ENCODE assay signal across 8 cellular contexts in the genomic region with DNA sequence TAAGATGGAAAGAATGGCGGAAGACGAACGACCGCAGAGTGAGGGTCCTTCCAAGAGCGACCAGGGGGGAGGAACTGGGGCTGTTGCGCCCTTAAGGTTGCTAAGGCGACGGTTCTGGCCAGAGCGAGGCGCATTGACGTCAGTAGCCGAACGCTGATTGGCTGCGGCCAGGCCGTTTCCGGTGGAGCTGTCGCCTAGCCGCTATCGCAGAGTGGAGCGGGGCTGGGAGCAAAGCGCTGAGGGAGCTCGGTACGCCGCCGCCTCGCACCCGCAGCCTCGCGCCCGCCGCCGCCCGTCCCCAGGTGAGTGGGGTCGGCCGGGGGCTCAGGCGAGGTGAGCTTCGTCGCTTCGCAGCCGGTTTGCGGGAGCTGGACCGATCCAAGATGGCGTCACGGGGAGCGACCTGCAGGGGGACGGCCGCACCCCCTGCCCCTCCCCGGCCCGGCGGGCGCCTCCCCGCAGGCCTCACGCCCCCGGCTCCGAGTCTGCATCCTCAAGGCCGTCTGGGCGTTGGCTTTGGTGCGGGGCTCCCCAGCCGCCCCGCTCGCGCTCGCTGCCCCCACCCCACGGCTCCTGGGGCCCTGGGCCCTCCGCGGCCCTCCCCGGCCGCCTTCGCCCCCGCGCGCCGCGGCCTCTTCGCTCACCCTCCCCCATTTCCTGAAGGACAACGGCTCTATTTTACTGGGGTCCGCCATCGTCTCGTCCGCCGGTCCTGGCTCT. TPM values are rescaled to one million over a fixed set of nuclear protein-coding genes. Genes with fewer than 3 reads are reported as not detected.
A peak's percentile ranks its signal among the peaks of the same experiment; 100 is the strongest.
DNase-seq lines count a peak whose midpoint lies in the region; ATAC-seq and TF ChIP-seq lines count a peak whose summit lies in the region.

Gene PRKAR1A (plus strand): TSS at position 184 of the 720 bp plus-strand sequence. CDS start 2,970 bp downstream, outside the sequence.

- no peaks in the 10 kb centered on the region for H3K27me3 Mint-ChIP-seq in activated T-cell treated with anti-CD3 and anti-CD28 coated beads, Interleukin-2, amount 50 U/mL, for 4 hours (ENCODE audit: low read depth)

- H3K9me3 Mint-ChIP-seq in activated T-cell treated with anti-CD3 and anti-CD28 coated beads, Interleukin-2, amount 50 U/mL, for 4 hours: no peaks in the 10 kb centered on the region

- H3K4me1 ChIP-seq in KMS-11 (ENCODE audit: low read depth, poor library complexity, severe bottlenecking) (peaks cover 23% of the 10 kb centered on the region), Panc1 (ENCODE audit: control insufficient read depth, insufficient read depth, low read length) (peaks cover 7% of the 10 kb centered on the region; the same call in 1 of the 2 replicates), esophagus (ENCODE audit: control insufficient read depth in 2 of 2, insufficient read depth in 2 of 2, low read length in 1 of 2) (peaks cover 0 to 2% of the 10 kb centered on the region in 2 donors), mucosa of rectum (ENCODE audit: control insufficient read depth in 2 of 2, insufficient read depth in 2 of 2, low read length in 2 of 2) (peaks cover 11 to 23% of the 10 kb centered on the region in 2 donors)

- H3K4me1 Mint-ChIP-seq in activated T-cell treated with anti-CD3 and anti-CD28 coated beads, Interleukin-2, amount 50 U/mL, for 4 hours (ENCODE audit: low read depth): peaks cover 57% of the 10 kb centered on the region

- peaks cover 37% of the 10 kb centered on the region for H3K79me2 ChIP-seq in KMS-11 (ENCODE audit: insufficient read depth, low read depth)

- H3K27ac ChIP-seq in KMS-11: peak within 1 kb of the TSS; percentile 93
- peak within 1 kb of the TSS; percentile 93 for H3K27ac ChIP-seq in Panc1 (ENCODE audit: low read length)
- H3K27ac ChIP-seq in esophagus (ENCODE audit: low read depth in 2 of 2, low read length in 1 of 2): peak within 1 kb of the TSS; percentile 95 to 98
- peak within 1 kb of the TSS; percentile 98 to 99 for H3K27ac ChIP-seq in mucosa of rectum (ENCODE audit: low read depth in 2 of 2, low read length in 2 of 2)

- in situ Hi-C loops in Panc1 (cut with HindIII; ENCODE audit: low pct_unique_long_range_greater_than_20kb, low sequenced_read_pairs): no loop called here

- H3K9ac ChIP-seq in KMS-11 (peak within 1 kb of the TSS; percentile 86), mucosa of rectum (ENCODE audit: low read depth in 1 of 2, low read length in 2 of 2) (peak within 1 kb of the TSS; percentile 89 to 98)

- BruUV-seq in Panc1 (replicated peaks; lab: Mats Ljungman, UMichigan): no TSS peak

- H3K4me3 ChIP-seq in KMS-11 (IDR thresholded peaks at IDR 0.05; ENCODE audit: insufficient read depth, low read depth, low read length) (peak within 1 kb of the TSS; percentile 59), Panc1 (ENCODE audit: low read depth in 2 of 2, low read length in 2 of 2) (peak within 1 kb of the TSS; percentile 96 to 97), esophagus (ENCODE audit: low read depth in 1 of 2, low read length in 2 of 2) (peak within 1 kb of the TSS; percentile 87 to 97), mucosa of rectum (ENCODE audit: low read length in 2 of 2) (peak within 1 kb of the TSS; percentile 78 to 97)

- H3K36me3 Mint-ChIP-seq in activated T-cell treated with anti-CD3 and anti-CD28 coated beads, Interleukin-2, amount 50 U/mL, for 4 hours (ENCODE audit: insufficient read depth): peaks cover 14% of the 10 kb centered on the region

- POLR2A ChIA-PET in Panc1 (lab: Charles Lee): no interaction called here

- CTCF ChIA-PET in Panc1 (lab: Charles Lee): no interaction called here

- H3K36me3 ChIP-seq in KMS-11 (ENCODE audit: insufficient read depth): peaks cover 2% of the 10 kb centered on the region; the same call in 1 of the 2 replicates
- peaks cover 28% of the 10 kb centered on the region for H3K36me3 ChIP-seq in Panc1 (ENCODE audit: control insufficient read depth, insufficient read depth, low read length)
- H3K36me3 ChIP-seq in esophagus (ENCODE audit: control insufficient read depth in 2 of 2, insufficient read depth in 2 of 2, low read length in 1 of 2): peaks cover 0 to 5% of the 10 kb centered on the region in 2 donors
- peaks cover 12 to 14% of the 10 kb centered on the region in 2 donors for H3K36me3 ChIP-seq in mucosa of rectum (ENCODE audit: control insufficient read depth in 2 of 2, insufficient read depth in 2 of 2, low read length in 2 of 2)

- intact Hi-C loops in Panc1 (cut with micrococcal nuclease; ENCODE audit: unreplicated experiment): no loop called here

- peak within 1 kb of the TSS; percentile 68 for H3K4me2 ChIP-seq in KMS-11

- peak within 1 kb of the TSS; percentile 97 for H3K4me3 Mint-ChIP-seq in activated T-cell treated with anti-CD3 and anti-CD28 coated beads, Interleukin-2, amount 50 U/mL, for 4 hours

- no peak for TF ChIP-seq CTCF in KMS-11 (conservative IDR thresholded peaks at IDR 0.05; ENCODE audit: low read depth, low read length)
- no peak for TF ChIP-seq CTCF in Panc1 (IDR thresholded peaks at IDR 0.05)

- ATAC-seq in GM21786 (IDR thresholded peaks at IDR 0.05; ENCODE audit: unreplicated experiment): peak; percentile 86
- ATAC-seq in Panc1: peak; percentile 96
- ATAC-seq in activated T-cell treated with anti-CD3 and anti-CD28 coated beads, Interleukin-2, amount 50 U/mL, for 4 hours: peak; percentile 92 to 94

- 0 out of 2 replicates have a peak, but pooled peaks cover 18% of the 10 kb centered on the region for H4K20me1 ChIP-seq in KMS-11 (ENCODE audit: insufficient read depth)

- peak within 1 kb of the TSS; percentile 96 for H2AFZ ChIP-seq in KMS-11 (ENCODE audit: low read depth)

- 1% methylated on average over 44 to 81 of the region's 81 CpGs for WGBS in esophagus, 2 donors

- DNase-seq in DMS79 (lab: John Stamatoyannopoulos, UW) (peak; percentile 52), Panc1 (ENCODE audit: low read depth, low spot score) (peak; percentile 63)
- peak; percentile 88 for DNase-seq in activated T-cell treated with anti-CD3 and anti-CD28 coated beads, Interleukin-2, amount 50 U/mL, for 4 hours
- peak; percentile 79 to 86 for DNase-seq in stimulated activated CD8-positive, alpha-beta memory T cell treated with anti-CD3 and anti-CD28 coated beads, Interleukin-4, amount 100 ng/mL, for 4 hours (ENCODE audit: low read depth in 2 of 2, low spot score in 1 of 2)

- H3K27me3 ChIP-seq in KMS-11 (ENCODE audit: insufficient read depth, low read depth) (no peaks in the 10 kb centered on the region), Panc1 (ENCODE audit: control insufficient read depth, insufficient read depth, low read length) (no peaks in the 10 kb centered on the region), esophagus (ENCODE audit: control insufficient read depth in 1 of 2, insufficient read depth in 2 of 2, low read length in 2 of 2) (no peaks in the 10 kb centered on the region), mucosa of rectum (ENCODE audit: control insufficient read depth in 2 of 2, insufficient read depth in 2 of 2, low read length in 2 of 2) (no peaks in the 10 kb centered on the region)

- H3K9me3 ChIP-seq in Panc1 (ENCODE audit: control insufficient read depth, insufficient read depth, low read depth, low read length) (no peaks in the 10 kb centered on the region), esophagus (ENCODE audit: control insufficient read depth in 2 of 2, insufficient read depth in 1 of 2, low read depth in 1 of 2, low read length in 1 of 2) (no peaks in the 10 kb centered on the region), mucosa of rectum (ENCODE audit: control insufficient read depth in 2 of 2, low read length in 2 of 2) (no peaks in the 10 kb centered on the region)

RNA-seq across cellular contexts. Expression of gene PRKAR1A, which starts in this region (rescaled TPM):
- 174 TPM for total RNA-seq in Panc1 (2021; ENCODE audit: unreplicated experiment)
- polyA plus RNA-seq in Panc1 (2012; ENCODE audit: insufficient read length): 124 TPM
- total RNA-seq in activated T-cell treated with anti-CD3 and anti-CD28 coated beads, Interleukin-2, amount 50 U/mL, for 4 hours: 100 to 1,000 TPM; 133 to 167 (median 134) TPM
- polyA plus RNA-seq in esophagus: 10 to 100 TPM; 25.7 to 55.8 TPM

Comparison
In these comparisons a context has a peak if more than half of its experiments do, and no peak if none do; other contexts are left out.
1. Peak in every context shown above with its lines: DNase-seq, ATAC-seq, H3K4me3 ChIP-seq and H3K27ac ChIP-seq.